ENCODE assay signal across 8 cellular contexts in the genomic region with DNA sequence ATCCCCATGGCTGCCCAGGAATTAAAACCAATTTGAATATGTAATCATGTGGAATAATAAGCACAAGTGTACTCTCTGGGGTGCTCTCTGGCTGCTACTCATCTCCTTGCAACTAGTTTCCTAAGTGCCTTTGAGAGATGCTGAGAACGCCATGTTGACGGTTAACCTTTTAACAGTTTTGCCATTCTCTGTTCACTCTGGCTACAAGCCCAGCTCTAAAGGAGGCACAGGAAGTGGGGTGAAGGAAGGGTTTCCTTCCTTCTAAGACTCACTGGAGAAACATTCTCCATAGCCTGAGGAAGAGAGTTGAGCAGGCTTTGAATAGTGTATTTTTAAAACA.
DNase-seq lines count a peak whose midpoint lies in the region; ATAC-seq and TF ChIP-seq lines count a peak whose summit lies in the region.

No MANE protein-coding gene starts in this region.

- CTCF ChIA-PET in HEK293T (lab: Yijun Ruan, JAX): no interaction called here

- POLR2A ChIA-PET in HEK293T (lab: Yijun Ruan, JAX): no interaction called here

- TF ChIP-seq CTCF in AG09309 (IDR thresholded peaks at IDR 0.05; ENCODE audit: control insufficient read depth, insufficient read depth, low read depth, low read length, missing control alignments): no peak

- peaks cover 30% of the 10 kb centered on the region for H3K27me3 Mint-ChIP-seq in T-helper 2 cell treated with Interferon-gamma antibody and Interleukin-4, amounts not matched to agents 5 μg/mL and 100 μg/mL, for 36 hours (ENCODE audit: low read depth)

- peak overlapping the region; percentile 70 for H3K4me3 Mint-ChIP-seq in T-helper 2 cell treated with Interferon-gamma antibody and Interleukin-4, amounts not matched to agents 5 μg/mL and 100 μg/mL, for 36 hours

- ATAC-seq in left cardiac atrium (peak; percentile 59 to 66), HG03196 (IDR thresholded peaks at IDR 0.05; ENCODE audit: unreplicated experiment) (no peak)

- no peaks in the 10 kb centered on the region for H3K36me3 Mint-ChIP-seq in T-helper 2 cell treated with Interferon-gamma antibody and Interleukin-4, amounts not matched to agents 5 μg/mL and 100 μg/mL, for 36 hours (ENCODE audit: low read depth)

- intact Hi-C loops in left cardiac atrium (cut with DNase I): no loop called here

- no peaks in the 10 kb centered on the region for H3K9me3 Mint-ChIP-seq in T-helper 2 cell treated with Interferon-gamma antibody and Interleukin-4, amounts not matched to agents 5 μg/mL and 100 μg/mL, for 36 hours

- peaks cover 16% of the 10 kb centered on the region for H3K4me1 Mint-ChIP-seq in T-helper 2 cell treated with Interferon-gamma antibody and Interleukin-4, amounts not matched to agents 5 μg/mL and 100 μg/mL, for 36 hours (ENCODE audit: low read depth)

- DNase-seq in AG09309 (ENCODE audit: low read depth): peak; percentile 13
- DNase-seq in H4 (ENCODE audit: low spot score): peak; percentile 28
- no peak for DNase-seq in T-helper 2 cell treated with Interferon-gamma antibody and Interleukin-4, amounts not matched to agents 5 μg/mL and 100 μg/mL, for 36 hours (ENCODE audit: low spot score)
- DNase-seq in left cardiac atrium: no peak
- DNase-seq in HEK293T (ENCODE audit: extremely low spot score): no peak
- DNase-seq in middle frontal gyrus (ENCODE audit: extremely low spot score, low spot score): no peak
- DNase-seq in SHP77 treated with DMSO at 0.1 percent for 48 hours (lab: John Stamatoyannopoulos, UW): no peak

- no peak overlapping the region for H3K4me3 ChIP-seq in AG09309 (ENCODE audit: control insufficient read depth, low read depth, low read length)

- peak overlapping the region; percentile 19 for H3K27ac Mint-ChIP-seq in T-helper 2 cell treated with Interferon-gamma antibody and Interleukin-4, amounts not matched to agents 5 μg/mL and 100 μg/mL, for 36 hours

TF ChIP-seq in HEK293T, 16 proteins besides CTCF, POLR2A, EP300 and RAD21:
- TF ChIP-seq L3MBTL2 (conservative IDR thresholded peaks at IDR 0.05) (no peak), CTBP1 (IDR thresholded peaks at IDR 0.05; ENCODE audit: borderline replicate concordance) (no peak), ARNT (IDR thresholded peaks at IDR 0.05) (no peak)

Comparison
In these comparisons a context has a peak if more than half of its experiments do, and no peak if none do; other contexts are left out.
1. DNase-seq: peak in AG09309 (single experiment) and H4 (single experiment); none in T-helper 2 cell treated with Interferon-gamma antibody and Interleukin-4, amounts not matched to agents 5 μg/mL and 100 μg/mL, for 36 hours (single experiment), left cardiac atrium (single experiment), HEK293T (single experiment), middle frontal gyrus (single experiment) and SHP77 treated with DMSO at 0.1 percent for 48 hours (single experiment).